Comparison of ENCODE assay signal across 8 cellular contexts in the genomic region with DNA sequence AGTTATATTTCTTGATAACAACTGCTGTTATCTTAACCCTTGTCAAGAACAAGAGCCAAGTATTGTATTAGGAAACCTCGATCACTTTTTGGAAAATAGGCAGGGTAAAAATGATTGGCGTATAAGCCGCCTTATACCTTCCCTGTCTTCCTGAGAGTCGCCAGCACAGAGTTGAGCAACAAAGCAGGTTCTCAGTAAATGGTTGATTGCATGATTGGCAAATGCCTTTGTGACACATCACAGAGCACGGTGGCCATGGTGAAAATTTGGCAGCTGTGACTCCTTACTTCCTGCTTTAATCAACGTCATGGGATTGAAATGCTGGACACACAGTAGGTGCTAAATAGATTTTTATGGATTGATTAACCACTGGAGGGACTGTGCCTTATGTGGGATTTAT. TPM values are rescaled to one million over a fixed set of nuclear protein-coding genes. Genes with fewer than 3 reads are reported as not detected.
A peak's percentile ranks its signal among the peaks of the same experiment; 100 is the strongest.
DNase-seq lines count a peak whose midpoint lies in the region; ATAC-seq and TF ChIP-seq lines count a peak whose summit lies in the region.

No MANE protein-coding gene starts in this region.

- TF ChIP-seq CTCF in left lung (IDR thresholded peaks at IDR 0.05): no peak

- H3K4me1 Mint-ChIP-seq in activated CD8-positive, alpha-beta T cell treated with anti-CD3 and anti-CD28 coated beads, Interleukin-2, amount 10 ng/mL, durations not matched to agents 7 days and 5 days (ENCODE audit: low read depth): peaks cover 28% of the 10 kb centered on the region
- H3K4me1 Mint-ChIP-seq in activated CD8-positive, alpha-beta memory T cell treated with anti-CD3 and anti-CD28 coated beads, Interleukin-2, amount 10 ng/mL, durations not matched to agents 7 days and 5 days: peaks cover 16% of the 10 kb centered on the region

- peak overlapping the region in 1 of 2 donors; percentile 72 for H3K27ac ChIP-seq in left lung

- H3K9me3 Mint-ChIP-seq in activated CD8-positive, alpha-beta T cell treated with anti-CD3 and anti-CD28 coated beads, Interleukin-2, amount 10 ng/mL, durations not matched to agents 7 days and 5 days (ENCODE audit: insufficient read depth): peaks cover 3% of the 10 kb centered on the region
- no peaks in the 10 kb centered on the region for H3K9me3 Mint-ChIP-seq in activated CD8-positive, alpha-beta memory T cell treated with anti-CD3 and anti-CD28 coated beads, Interleukin-2, amount 10 ng/mL, durations not matched to agents 7 days and 5 days (ENCODE audit: low read depth)

- peak overlapping the region; percentile 87 for H3K27ac Mint-ChIP-seq in activated CD8-positive, alpha-beta T cell treated with anti-CD3 and anti-CD28 coated beads, Interleukin-2, amount 10 ng/mL, durations not matched to agents 7 days and 5 days
- H3K27ac Mint-ChIP-seq in activated CD8-positive, alpha-beta memory T cell treated with anti-CD3 and anti-CD28 coated beads, Interleukin-2, amount 10 ng/mL, durations not matched to agents 7 days and 5 days: no peak overlapping the region

- POLR2A ChIA-PET in activated CD8-positive, alpha-beta T cell treated with anti-CD3 and anti-CD28 coated beads, Interleukin-2, amount 10 ng/mL, durations not matched to agents 7 days and 5 days (lab: Charles Lee): no interaction called here

- no peak overlapping the region for H3K4me3 ChIP-seq in left lung

- intact Hi-C loops in left lung (cut with DNase I): no loop called here

- peaks cover 0 to 11% of the 10 kb centered on the region in 2 donors for H3K4me1 ChIP-seq in left lung

- H3K36me3 Mint-ChIP-seq in activated CD8-positive, alpha-beta T cell treated with anti-CD3 and anti-CD28 coated beads, Interleukin-2, amount 10 ng/mL, durations not matched to agents 7 days and 5 days (ENCODE audit: low read depth): peaks cover 4% of the 10 kb centered on the region
- H3K36me3 Mint-ChIP-seq in activated CD8-positive, alpha-beta memory T cell treated with anti-CD3 and anti-CD28 coated beads, Interleukin-2, amount 10 ng/mL, durations not matched to agents 7 days and 5 days: no peaks in the 10 kb centered on the region

- H3K36me3 ChIP-seq in left lung: no peaks in the 10 kb centered on the region

- no peak for ATAC-seq in activated CD8-positive, alpha-beta T cell treated with anti-CD3 and anti-CD28 coated beads, Interleukin-2, amount 10 ng/mL, durations not matched to agents 7 days and 5 days
- peak; percentile 69 for ATAC-seq in left lung
- ATAC-seq in activated CD8-positive, alpha-beta memory T cell treated with anti-CD3 and anti-CD28 coated beads, Interleukin-2, amount 10 ng/mL, durations not matched to agents 7 days and 5 days: no peak

- CTCF ChIA-PET in activated CD8-positive, alpha-beta T cell treated with anti-CD3 and anti-CD28 coated beads, Interleukin-2, amount 10 ng/mL, durations not matched to agents 7 days and 5 days (lab: Charles Lee): no interaction called here
- CTCF ChIA-PET in activated CD8-positive, alpha-beta memory T cell treated with anti-CD3 and anti-CD28 coated beads, Interleukin-2, amount 10 ng/mL, durations not matched to agents 7 days and 5 days (lab: Charles Lee): no interaction called here

- H3K9me3 ChIP-seq in left lung: no peaks in the 10 kb centered on the region

- DNase-seq in NCI-H345 (lab: John Stamatoyannopoulos, UW) (peak; percentile 50), NCI-H345 treated with DMSO at 0.1 percent for 48 hours (lab: John Stamatoyannopoulos, UW; ENCODE audit: unreplicated experiment) (no peak), NCI-H1092 treated with DMSO at 0.1 percent for 48 hours (lab: John Stamatoyannopoulos, UW) (peak; percentile 15), left lung (peak in 1 of 2 donors; percentile 72), cortex of kidney (lab: John Stamatoyannopoulos, UW) (no peak), NK-92 (lab: John Stamatoyannopoulos, UW; ENCODE audit: unreplicated experiment) (no peak)
- DNase-seq in activated CD8-positive, alpha-beta T cell treated with anti-CD3 and anti-CD28 coated beads, Interleukin-2, amount 10 ng/mL, durations not matched to agents 7 days and 5 days: no peak
- DNase-seq in activated CD8-positive, alpha-beta memory T cell treated with anti-CD3 and anti-CD28 coated beads, Interleukin-2, amount 10 ng/mL, durations not matched to agents 7 days and 5 days: no peak

- H3K4me3 Mint-ChIP-seq in activated CD8-positive, alpha-beta T cell treated with anti-CD3 and anti-CD28 coated beads, Interleukin-2, amount 10 ng/mL, durations not matched to agents 7 days and 5 days: peak overlapping the region; percentile 50
- H3K4me3 Mint-ChIP-seq in activated CD8-positive, alpha-beta memory T cell treated with anti-CD3 and anti-CD28 coated beads, Interleukin-2, amount 10 ng/mL, durations not matched to agents 7 days and 5 days: no peak overlapping the region

- peaks cover 0 to 65% of the 10 kb centered on the region in 2 donors for H3K27me3 ChIP-seq in left lung

- peaks cover 32% of the 10 kb centered on the region for H3K27me3 Mint-ChIP-seq in activated CD8-positive, alpha-beta T cell treated with anti-CD3 and anti-CD28 coated beads, Interleukin-2, amount 10 ng/mL, durations not matched to agents 7 days and 5 days (ENCODE audit: low read depth)
- peaks cover 61% of the 10 kb centered on the region for H3K27me3 Mint-ChIP-seq in activated CD8-positive, alpha-beta memory T cell treated with anti-CD3 and anti-CD28 coated beads, Interleukin-2, amount 10 ng/mL, durations not matched to agents 7 days and 5 days

RNA-seq across cellular contexts. Expression of gene KLHL29, which starts 3.9 kb away (rescaled TPM):
- total RNA-seq in activated CD8-positive, alpha-beta T cell treated with anti-CD3 and anti-CD28 coated beads, Interleukin-2, amount 10 ng/mL, durations not matched to agents 7 days and 5 days: 1 to 10 TPM; 4.1 to 4.4 TPM
- total RNA-seq in left lung: 10 to 100 TPM in 1 of 2 donors, 1 to 10 TPM in 1; 9.5 to 10.5 TPM
- total RNA-seq in activated CD8-positive, alpha-beta memory T cell treated with anti-CD3 and anti-CD28 coated beads, Interleukin-2, amount 10 ng/mL, durations not matched to agents 7 days and 5 days: under 1 TPM; 0.09 to 0.12 TPM

Comparison
In these comparisons a context has a peak if more than half of its experiments do, and no peak if none do; other contexts are left out.
1. DNase-seq: peak in NCI-H345 (single experiment) and NCI-H1092 treated with DMSO at 0.1 percent for 48 hours (single experiment); none in NCI-H345 treated with DMSO at 0.1 percent for 48 hours (single experiment), activated CD8-positive, alpha-beta T cell treated with anti-CD3 and anti-CD28 coated beads, Interleukin-2, amount 10 ng/mL, durations not matched to agents 7 days and 5 days (single experiment), activated CD8-positive, alpha-beta memory T cell treated with anti-CD3 and anti-CD28 coated beads, Interleukin-2, amount 10 ng/mL, durations not matched to agents 7 days and 5 days (single experiment), cortex of kidney (single experiment) and NK-92 (single experiment).
2. RNA of gene KLHL29, which starts 3.9 kb away (total RNA-seq): 9.5 to 10.5 TPM in left lung and 4.1 to 4.4 TPM in activated CD8-positive, alpha-beta T cell treated with anti-CD3 and anti-CD28 coated beads, Interleukin-2, amount 10 ng/mL, durations not matched to agents 7 days and 5 days; 0.09 to 0.12 TPM in activated CD8-positive, alpha-beta memory T cell treated with anti-CD3 and anti-CD28 coated beads, Interleukin-2, amount 10 ng/mL, durations not matched to agents 7 days and 5 days; every median in the first group is over 4 times any median in the second.